18 cellular contexts compared by ENCODE assay signal in genomic region chr6:13235339-13235738, GRCh38.
"Had no signal": no experiment of that assay in that cellular context is flagged by ENCODE, and none has a peak within 500 bp of the region (broad histone marks: within the 10 kb centered on the region; RNA-seq: fewer than 3 reads in every experiment).

No MANE protein-coding gene starts in this region.

- H3K4me3 Mint-ChIP-seq: mesothelial cell of epicardium, nephron had no signal

- ATAC-seq: heart right ventricle, sciatic nerve had no signal

- H3K4me3 ChIP-seq: dorsolateral prefrontal cortex, heart right ventricle, spleen had no signal

- DNase-seq: cortex of kidney; dorsolateral prefrontal cortex; effector CD8-positive, alpha-beta T cell; foreskin melanocyte; heart right ventricle; kidney glomerular epithelial cell; mammary epithelial cell; occipital lobe; spleen; stimulated activated CD4-positive, alpha-beta T cell treated with anti-CD3 and anti-CD28 coated beads, Interleukin-15, amount 100 ng/mL, for 24 hours; stimulated activated CD4-positive, alpha-beta T cell treated with anti-CD3 and anti-CD28 coated beads, Interleukin-1b, Interleukin-23, amount 100 ng/mL, for 48 hours; stimulated activated CD4-positive, alpha-beta T cell treated with anti-CD3 and anti-CD28 coated beads, Interleukin-4, amount 100 ng/mL, for 24 hours; stimulated activated naive CD4-positive, alpha-beta T cell; trophoblast cell had no signal

- H3K9me3 ChIP-seq: heart right ventricle, spleen had no signal

- H3K36me3 Mint-ChIP-seq: mesothelial cell of epicardium had no signal

- H3K9me3 Mint-ChIP-seq: mesothelial cell of epicardium, nephron had no signal

- H2AFZ ChIP-seq: parathyroid adenoma had no signal

- H3K79me2 ChIP-seq: parathyroid adenoma had no signal

- H3K27me3 ChIP-seq: dorsolateral prefrontal cortex, heart right ventricle, spleen had no signal

- H3K27ac Mint-ChIP-seq: mesothelial cell of epicardium, nephron had no signal

- H3K9ac ChIP-seq: parathyroid adenoma had no signal

- H3K27ac ChIP-seq: dorsolateral prefrontal cortex, heart right ventricle, parathyroid adenoma, spleen had no signal

- H3K4me1 Mint-ChIP-seq: mesothelial cell of epicardium, nephron had no signal

- H3K4me1 ChIP-seq: parathyroid adenoma had no signal
